ENCODE assay signal across 36 cellular contexts in the genomic region with DNA sequence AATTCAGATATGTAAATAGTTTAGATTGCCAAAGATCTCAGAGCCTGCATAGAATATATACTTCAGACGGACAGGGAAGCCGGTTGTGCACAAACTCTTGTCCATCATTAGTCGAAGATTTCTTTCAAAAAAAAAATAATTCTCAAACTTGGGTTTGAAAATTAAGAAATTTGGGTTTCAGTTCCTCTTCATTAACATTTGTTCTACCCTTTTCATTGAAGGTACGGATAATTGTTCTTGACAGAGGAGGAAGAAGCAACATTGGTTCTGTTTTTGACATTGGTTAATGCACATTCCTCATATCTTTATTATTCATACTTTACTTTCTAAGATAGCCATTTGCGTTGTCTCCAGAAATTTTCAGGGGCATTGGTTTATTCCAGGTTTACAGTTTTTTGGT.
"Had no signal": no experiment of that assay in that cellular context is flagged by ENCODE, and none has a peak within 500 bp of the region (broad histone marks: within the 10 kb centered on the region; RNA-seq: fewer than 3 reads in every experiment).

No MANE protein-coding gene starts in this region.

- DNase-seq: activated CD4-positive, alpha-beta memory T cell treated with anti-CD3 and anti-CD28 coated beads, Interleukin-2, amount 10 ng/mL, durations not matched to agents 7 days and 5 days; activated CD4-positive, alpha-beta T cell treated with anti-CD3 and anti-CD28 coated beads for 1 hour; activated CD4-positive, alpha-beta T cell treated with anti-CD3 and anti-CD28 coated beads for 36 hours; activated CD4-positive, alpha-beta T cell treated with anti-CD3 and anti-CD28 coated beads for 48 hours; activated CD4-positive, alpha-beta T cell treated with anti-CD3 and anti-CD28 coated beads, Interleukin-2, amount 10 ng/mL, durations not matched to agents 7 days and 5 days; activated CD4-positive, alpha-beta T cell treated with anti-CD3 and anti-CD28 coated beads, Interleukin-2, amount 50 U/mL, for 48 hours; activated CD4-positive, CD25-positive, alpha-beta regulatory T cell; activated CD8-positive, alpha-beta memory T cell treated with anti-CD3 and anti-CD28 coated beads for 24 hours; activated CD8-positive, alpha-beta memory T cell treated with anti-CD3 and anti-CD28 coated beads, Interleukin-2, amount 10 ng/mL, durations not matched to agents 7 days and 5 days; activated CD8-positive, alpha-beta memory T cell treated with anti-CD3 and anti-CD28 coated beads, Interleukin-2, amount 50 U/mL, for 48 hours; activated CD8-positive, alpha-beta T cell treated with anti-CD3 and anti-CD28 coated beads, Interleukin-2, amount 10 ng/mL, durations not matched to agents 7 days and 5 days; activated effector memory CD4-positive, alpha-beta T cell treated with Interleukin-2 at 50 U/mL for 16 hours; activated gamma-delta T cell; activated naive CD4-positive, alpha-beta T cell treated with anti-CD3 and anti-CD28 coated beads, Interleukin-2, amount 10 ng/mL, durations not matched to agents 7 days and 5 days; activated naive CD4-positive, alpha-beta T cell treated with Interleukin-2 at 50 U/mL for 16 hours; activated naive CD8-positive, alpha-beta T cell treated with anti-CD3 and anti-CD28 coated beads, Interleukin-2, amount 10 ng/mL, durations not matched to agents 7 days and 5 days; activated naive CD8-positive, alpha-beta T cell treated with anti-CD3 and anti-CD28 coated beads, Interleukin-2, amount 50 U/mL, for 24 hours; activated T-cell treated with anti-CD3 and anti-CD28 coated beads, Interleukin-2, amount 50 U/mL, for 24 hours; activated T-cell treated with anti-CD3 and anti-CD28 coated beads, Interleukin-2, amount 50 U/mL, for 48 hours; amygdala; anterior cingulate cortex; caudate nucleus; cerebellar nuclear complex; T-helper 17 cell; T1000; WERI-Rb-1 had no signal

- H3K36me3 ChIP-seq: ascending aorta, cardiac muscle cell, WERI-Rb-1 had no signal

- H3K4me3 Mint-ChIP-seq: activated CD4-positive, alpha-beta memory T cell treated with anti-CD3 and anti-CD28 coated beads, Interleukin-2, amount 10 ng/mL, durations not matched to agents 7 days and 5 days; activated CD4-positive, alpha-beta T cell treated with anti-CD3 and anti-CD28 coated beads for 36 hours; activated CD4-positive, alpha-beta T cell treated with anti-CD3 and anti-CD28 coated beads, Interleukin-2, amount 10 ng/mL, durations not matched to agents 7 days and 5 days; activated CD8-positive, alpha-beta memory T cell treated with anti-CD3 and anti-CD28 coated beads, Interleukin-2, amount 10 ng/mL, durations not matched to agents 7 days and 5 days; activated CD8-positive, alpha-beta T cell treated with anti-CD3 and anti-CD28 coated beads, Interleukin-2, amount 10 ng/mL, durations not matched to agents 7 days and 5 days; activated naive CD4-positive, alpha-beta T cell treated with anti-CD3 and anti-CD28 coated beads, Interleukin-2, amount 10 ng/mL, durations not matched to agents 7 days and 5 days; activated naive CD4-positive, alpha-beta T cell treated with anti-CD3 and anti-CD28 coated beads, Interleukin-2, amount 50 U/mL, for 24 hours; activated naive CD8-positive, alpha-beta T cell; activated naive CD8-positive, alpha-beta T cell treated with anti-CD3 and anti-CD28 coated beads, Interleukin-2, amount 10 ng/mL, durations not matched to agents 7 days and 5 days; activated naive CD8-positive, alpha-beta T cell treated with anti-CD3 and anti-CD28 coated beads, Interleukin-2, amount 50 U/mL, for 24 hours; activated T-cell treated with anti-CD3 and anti-CD28 coated beads, Interleukin-2, amount 50 U/mL, for 24 hours; brain; central memory CD8-positive, alpha-beta T cell; T-helper 17 cell; WTC11 had no signal

- H3K4me1 ChIP-seq: ascending aorta had no signal

- H3K36me3 Mint-ChIP-seq: activated CD8-positive, alpha-beta memory T cell treated with anti-CD3 and anti-CD28 coated beads, Interleukin-2, amount 10 ng/mL, durations not matched to agents 7 days and 5 days; activated naive CD4-positive, alpha-beta T cell treated with anti-CD3 and anti-CD28 coated beads, Interleukin-2, amount 10 ng/mL, durations not matched to agents 7 days and 5 days; activated naive CD4-positive, alpha-beta T cell treated with anti-CD3 and anti-CD28 coated beads, Interleukin-2, amount 50 U/mL, for 24 hours; activated naive CD8-positive, alpha-beta T cell treated with anti-CD3 and anti-CD28 coated beads, Interleukin-2, amount 10 ng/mL, durations not matched to agents 7 days and 5 days; brain; WTC11 had no signal

- H3K27me3 Mint-ChIP-seq: activated CD4-positive, alpha-beta memory T cell treated with anti-CD3 and anti-CD28 coated beads, Interleukin-2, amount 10 ng/mL, durations not matched to agents 7 days and 5 days; activated naive CD4-positive, alpha-beta T cell treated with anti-CD3 and anti-CD28 coated beads, Interleukin-2, amount 10 ng/mL, durations not matched to agents 7 days and 5 days had no signal

- H3K27ac Mint-ChIP-seq: activated CD4-positive, alpha-beta memory T cell treated with anti-CD3 and anti-CD28 coated beads, Interleukin-2, amount 10 ng/mL, durations not matched to agents 7 days and 5 days; activated CD4-positive, alpha-beta T cell treated with anti-CD3 and anti-CD28 coated beads for 36 hours; activated CD4-positive, alpha-beta T cell treated with anti-CD3 and anti-CD28 coated beads, Interleukin-2, amount 10 ng/mL, durations not matched to agents 7 days and 5 days; activated CD8-positive, alpha-beta memory T cell treated with anti-CD3 and anti-CD28 coated beads, Interleukin-2, amount 10 ng/mL, durations not matched to agents 7 days and 5 days; activated CD8-positive, alpha-beta T cell treated with anti-CD3 and anti-CD28 coated beads, Interleukin-2, amount 10 ng/mL, durations not matched to agents 7 days and 5 days; activated naive CD4-positive, alpha-beta T cell treated with anti-CD3 and anti-CD28 coated beads, Interleukin-2, amount 10 ng/mL, durations not matched to agents 7 days and 5 days; activated naive CD4-positive, alpha-beta T cell treated with anti-CD3 and anti-CD28 coated beads, Interleukin-2, amount 50 U/mL, for 24 hours; activated naive CD8-positive, alpha-beta T cell; activated naive CD8-positive, alpha-beta T cell treated with anti-CD3 and anti-CD28 coated beads, Interleukin-2, amount 10 ng/mL, durations not matched to agents 7 days and 5 days; activated naive CD8-positive, alpha-beta T cell treated with anti-CD3 and anti-CD28 coated beads, Interleukin-2, amount 50 U/mL, for 24 hours; activated T-cell treated with anti-CD3 and anti-CD28 coated beads, Interleukin-2, amount 50 U/mL, for 24 hours; activated T-helper 2 cell treated with anti-CD3 and anti-CD28 coated beads, Interferon-gamma antibody, Interleukin-2, Interleukin-4, amounts not matched to agents 10 μg/mL and 5 μg/mL and 100 μg/mL, durations not matched to agents 14 hours and 24 hours and 36 hours; brain; T-helper 17 cell; WTC11 had no signal

- H3K4me1 Mint-ChIP-seq: activated CD4-positive, alpha-beta memory T cell treated with anti-CD3 and anti-CD28 coated beads, Interleukin-2, amount 10 ng/mL, durations not matched to agents 7 days and 5 days; activated CD4-positive, alpha-beta T cell treated with anti-CD3 and anti-CD28 coated beads for 36 hours; activated CD4-positive, alpha-beta T cell treated with anti-CD3 and anti-CD28 coated beads, Interleukin-2, amount 10 ng/mL, durations not matched to agents 7 days and 5 days; activated CD8-positive, alpha-beta memory T cell treated with anti-CD3 and anti-CD28 coated beads, Interleukin-2, amount 10 ng/mL, durations not matched to agents 7 days and 5 days; activated naive CD4-positive, alpha-beta T cell treated with anti-CD3 and anti-CD28 coated beads, Interleukin-2, amount 10 ng/mL, durations not matched to agents 7 days and 5 days; activated naive CD4-positive, alpha-beta T cell treated with anti-CD3 and anti-CD28 coated beads, Interleukin-2, amount 50 U/mL, for 24 hours; activated naive CD8-positive, alpha-beta T cell treated with anti-CD3 and anti-CD28 coated beads, Interleukin-2, amount 10 ng/mL, durations not matched to agents 7 days and 5 days; activated naive CD8-positive, alpha-beta T cell treated with anti-CD3 and anti-CD28 coated beads, Interleukin-2, amount 50 U/mL, for 24 hours; brain; central memory CD8-positive, alpha-beta T cell had no signal

- H3K27me3 ChIP-seq: ascending aorta, cardiac muscle cell had no signal

- H3K27ac ChIP-seq: ascending aorta, cardiac muscle cell, WERI-Rb-1 had no signal

- H3K9me3 ChIP-seq: ascending aorta had no signal

- H3K9me3 Mint-ChIP-seq: activated CD4-positive, alpha-beta memory T cell treated with anti-CD3 and anti-CD28 coated beads, Interleukin-2, amount 10 ng/mL, durations not matched to agents 7 days and 5 days; activated CD4-positive, alpha-beta T cell treated with anti-CD3 and anti-CD28 coated beads, Interleukin-2, amount 10 ng/mL, durations not matched to agents 7 days and 5 days; activated naive CD4-positive, alpha-beta T cell treated with anti-CD3 and anti-CD28 coated beads, Interleukin-2, amount 10 ng/mL, durations not matched to agents 7 days and 5 days; activated naive CD8-positive, alpha-beta T cell treated with anti-CD3 and anti-CD28 coated beads, Interleukin-2, amount 50 U/mL, for 24 hours; activated T-cell treated with anti-CD3 and anti-CD28 coated beads, Interleukin-2, amount 50 U/mL, for 24 hours; activated T-helper 2 cell treated with anti-CD3 and anti-CD28 coated beads, Interferon-gamma antibody, Interleukin-2, Interleukin-4, amounts not matched to agents 10 μg/mL and 5 μg/mL and 100 μg/mL, durations not matched to agents 14 hours and 24 hours and 36 hours; central memory CD8-positive, alpha-beta T cell had no signal

- FAIRE-seq: bronchial epithelial cell had no signal

- ATAC-seq: activated CD4-positive, alpha-beta T cell treated with anti-CD3 and anti-CD28 coated beads for 36 hours; activated CD4-positive, CD25-positive, alpha-beta regulatory T cell treated with anti-CD3 and anti-CD28 coated beads, Interleukin-2, amount 50 U/mL, for 24 hours; activated CD8-positive, alpha-beta memory T cell treated with anti-CD3 and anti-CD28 coated beads, Interleukin-2, amount 10 ng/mL, durations not matched to agents 7 days and 5 days; activated CD8-positive, alpha-beta T cell treated with anti-CD3 and anti-CD28 coated beads, Interleukin-2, amount 10 ng/mL, durations not matched to agents 7 days and 5 days; activated naive CD8-positive, alpha-beta T cell treated with anti-CD3 and anti-CD28 coated beads, Interleukin-2, amount 50 U/mL, for 24 hours; T-helper 17 cell; WTC11 had no signal

- H3K4me3 ChIP-seq: ascending aorta, cardiac muscle cell had no signal
